In the genomic region with DNA sequence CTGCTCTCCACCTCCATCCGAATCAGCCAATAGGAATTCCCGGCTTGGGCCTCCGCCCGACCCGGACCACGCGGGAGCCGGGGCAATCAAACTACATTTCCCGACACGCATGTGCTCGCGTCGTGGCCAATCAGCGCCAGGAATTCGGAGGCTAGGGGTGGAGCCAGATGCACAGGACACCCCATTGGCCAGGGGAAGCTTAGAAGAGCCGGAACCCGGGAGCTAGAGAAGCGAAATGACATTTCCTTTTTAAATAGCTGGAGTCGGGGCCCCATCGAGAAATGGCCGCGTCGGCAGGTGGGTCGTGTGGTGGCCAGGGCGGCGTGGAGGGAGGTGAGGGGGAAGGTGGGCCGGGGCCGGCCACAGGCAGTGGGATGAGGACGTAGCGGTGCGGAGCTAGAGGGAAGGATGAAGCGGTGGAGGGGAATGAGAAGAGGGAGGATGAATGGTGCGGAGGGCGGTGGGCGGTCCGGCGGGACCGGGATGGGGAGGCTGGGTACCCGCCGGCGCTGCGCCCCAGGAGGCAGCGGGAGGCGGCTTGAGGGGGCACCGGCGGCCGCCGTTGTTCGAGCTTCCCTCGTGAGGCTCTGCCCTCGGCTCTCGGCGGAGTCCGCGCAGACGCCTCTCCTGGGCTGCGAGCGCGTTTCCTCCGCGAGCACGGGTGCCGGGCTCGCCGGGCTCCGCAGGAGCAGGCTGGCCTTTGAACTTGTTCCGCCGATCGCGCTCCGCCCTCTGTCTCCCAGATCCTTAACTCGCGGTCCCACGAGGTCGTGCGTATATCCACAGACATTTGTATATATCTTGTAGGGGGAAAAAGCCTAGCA, we compare ENCODE assay signal across 8 cellular contexts. TPM values are rescaled to one million over a fixed set of nuclear protein-coding genes. Genes with fewer than 3 reads are reported as not detected.
DNase-seq lines count a peak whose midpoint lies in the region; ATAC-seq and TF ChIP-seq lines count a peak whose summit lies in the region.

A gene with protein sequence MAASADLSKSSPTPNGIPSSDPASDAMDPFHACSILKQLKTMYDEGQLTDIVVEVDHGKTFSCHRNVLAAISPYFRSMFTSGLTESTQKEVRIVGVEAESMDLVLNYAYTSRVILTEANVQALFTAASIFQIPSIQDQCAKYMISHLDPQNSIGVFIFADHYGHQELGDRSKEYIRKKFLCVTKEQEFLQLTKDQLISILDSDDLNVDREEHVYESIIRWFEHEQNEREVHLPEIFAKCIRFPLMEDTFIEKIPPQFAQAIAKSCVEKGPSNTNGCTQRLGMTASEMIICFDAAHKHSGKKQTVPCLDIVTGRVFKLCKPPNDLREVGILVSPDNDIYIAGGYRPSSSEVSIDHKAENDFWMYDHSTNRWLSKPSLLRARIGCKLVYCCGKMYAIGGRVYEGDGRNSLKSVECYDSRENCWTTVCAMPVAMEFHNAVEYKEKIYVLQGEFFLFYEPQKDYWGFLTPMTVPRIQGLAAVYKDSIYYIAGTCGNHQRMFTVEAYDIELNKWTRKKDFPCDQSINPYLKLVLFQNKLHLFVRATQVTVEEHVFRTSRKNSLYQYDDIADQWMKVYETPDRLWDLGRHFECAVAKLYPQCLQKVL (plus strand): TSS at position 233 of the 824 bp plus-strand sequence. CDS start 49 bp downstream, at position 282.

- intact Hi-C loops in spleen (cut with DNase I; ENCODE audit: low total_unique reads), result no loop called here

- H3K36me3 ChIP-seq in spleen, result peaks cover 0 to 10% (median 1%) of the 10 kb centered on the region in 6 donors

- H3K4me3 ChIP-seq in spleen, result peak within 1 kb of the TSS; percentile 91 to 100 (median 98)

- no peaks in the 10 kb centered on the region for H3K9me3 ChIP-seq in spleen

- DNase-seq in AG20443 (ENCODE audit: low spot score) (peak; percentile 99), NCI-H446 treated with DMSO at 0.1 percent for 48 hours (lab: John Stamatoyannopoulos, UW) (peak; percentile 90), cerebellar cortex (ENCODE audit: low spot score) (peak; percentile 100), iris pigment epithelial cell (ENCODE audit: low read depth) (peak; percentile 99), spleen (peak; percentile 99)

- ATAC-seq in GM19043 (IDR thresholded peaks at IDR 0.05; ENCODE audit: low read depth, unreplicated experiment) (peak; percentile 88), HG03354 (IDR thresholded peaks at IDR 0.05; ENCODE audit: poor library complexity, severe bottlenecking, unreplicated experiment) (peak; percentile 93)
- ATAC-seq in activated CD4-positive, CD25-positive, alpha-beta regulatory T cell treated with anti-CD3 and anti-CD28 coated beads, Interleukin-2, amount 50 U/mL, for 24 hours, result peak; percentile 83 to 86

- TF ChIP-seq CTCF in spleen (IDR thresholded peaks at IDR 0.05 in 8 of 11, conservative IDR thresholded peaks at IDR 0.05 in 3 of 11), result peak in 1 of 11 experiments; percentile 6

- H3K27me3 ChIP-seq in spleen (replicated peaks in 1 of 7), result peaks cover 0 to 4% (median 0%) of the 10 kb centered on the region in 7 donors

- peak within 1 kb of the TSS; percentile 71 to 94 (median 92) for H3K27ac ChIP-seq in spleen

- 0 to 1% (median 1%) methylated on average over 46 to 76 of the region's 76 CpGs for WGBS in spleen, 5 donors

- TF ChIP-seq POLR2A in spleen (IDR thresholded peaks at IDR 0.05), result peak in 2 of 3 donors; percentile 84 to 85

- H3K4me1 ChIP-seq in spleen, result peaks cover 4 to 56% (median 22%) of the 10 kb centered on the region in 6 donors

RNA-seq across cellular contexts. Expression of the gene that starts here (rescaled TPM):
- total RNA-seq in spleen, result 10 to 100 TPM; 11.9 to 31.9 (median 14.5) TPM
- 10 to 100 TPM in 2 of 3 donors, 1 to 10 TPM in 1; 9.8 to 10.5 (median 10.2) TPM for polyA plus RNA-seq in spleen

Comparison
In these comparisons a context has a peak if more than half of its experiments do, and no peak if none do; other contexts are left out.
1. Peak in every context shown above with its lines: DNase-seq, ATAC-seq, H3K4me3 ChIP-seq and H3K27ac ChIP-seq.